9 cellular contexts compared by ENCODE assay signal in the genomic region with DNA sequence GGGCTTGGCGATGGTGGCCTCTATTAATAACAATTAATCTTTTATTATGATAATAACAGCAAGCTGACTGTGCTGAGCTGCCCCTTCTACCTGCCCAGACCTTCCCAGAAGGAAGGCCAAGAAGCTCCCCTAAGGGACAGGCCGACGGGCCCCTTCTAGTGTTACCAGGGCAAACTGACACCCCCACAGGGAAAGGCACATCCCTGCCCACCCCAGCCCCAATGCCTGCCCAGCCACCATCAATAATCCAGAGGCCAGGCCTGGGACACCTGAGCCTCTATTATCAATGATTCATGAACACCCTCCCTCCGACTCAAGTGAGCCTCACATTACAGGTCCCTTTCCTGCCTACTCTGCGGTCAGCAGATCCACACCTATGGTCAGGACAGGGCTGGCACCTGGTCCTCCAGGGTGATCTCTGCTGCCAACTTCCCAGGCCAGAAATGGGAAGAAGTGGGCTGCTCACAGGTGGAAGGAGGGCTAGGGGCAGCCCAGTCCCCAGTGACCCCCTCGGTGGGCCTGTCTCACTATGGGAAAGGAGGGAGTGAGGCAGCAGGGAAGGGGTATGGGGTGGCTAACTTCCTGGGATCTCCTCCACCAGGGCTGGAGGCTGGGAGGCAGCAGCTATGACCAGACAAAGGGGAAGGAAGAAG. TPM values are rescaled to one million over a fixed set of nuclear protein-coding genes. Genes with fewer than 3 reads are reported as not detected.
DNase-seq lines count a peak whose midpoint lies in the region; ATAC-seq and TF ChIP-seq lines count a peak whose summit lies in the region.
"Had no signal": no experiment of that assay in that cellular context is flagged by ENCODE, and none has a peak within 500 bp of the region (broad histone marks: within the 10 kb centered on the region; RNA-seq: fewer than 3 reads in every experiment).

No MANE protein-coding gene starts in this region.

- DNase-seq in GM23338 (ENCODE audit: low spot score) (no peak), activated B cell treated with CpG ODN at 0.5 μM for 24 hours (no peak), heart right ventricle (no peak), SKM-1 (lab: John Stamatoyannopoulos, UW; ENCODE audit: unreplicated experiment) (no peak), GM10266 (ENCODE audit: extremely low spot score) (no peak)

- no peaks in the 10 kb centered on the region for H3K9me3 ChIP-seq in heart right ventricle
- no peaks in the 10 kb centered on the region for H3K9me3 ChIP-seq in skeletal muscle satellite cell (replicated peaks; ENCODE audit: low read length)
- H3K9me3 ChIP-seq: mucosa of descending colon had no signal

- H3K4me3 ChIP-seq in GM23338, result peak overlapping the region; percentile 93; the same call in 1 of the 2 replicates
- peak overlapping the region in 6 of 10 donors; percentile 83 to 98 (median 93) for H3K4me3 ChIP-seq in heart right ventricle
- peak overlapping the region; percentile 99 for H3K4me3 ChIP-seq in skeletal muscle satellite cell (ENCODE audit: low read length)
- H3K4me3 ChIP-seq: mucosa of descending colon had no signal

- ATAC-seq in GM23338, result no peak
- no peak for ATAC-seq in activated B cell treated with CpG ODN at 0.5 μM for 24 hours (ENCODE audit: low read depth)
- ATAC-seq in heart right ventricle, result no peak
- ATAC-seq in GM21447 (IDR thresholded peaks at IDR 0.05; ENCODE audit: unreplicated experiment), result no peak
- ATAC-seq in GM18858 (IDR thresholded peaks at IDR 0.05; ENCODE audit: unreplicated experiment), result no peak

- peaks cover 33% of the 10 kb centered on the region for H3K4me1 ChIP-seq in GM23338 (ENCODE audit: insufficient read depth)
- peaks cover 22 to 80% (median 60%) of the 10 kb centered on the region in 9 donors for H3K4me1 ChIP-seq in heart right ventricle
- H3K4me1 ChIP-seq in skeletal muscle satellite cell (ENCODE audit: control insufficient read depth, insufficient read depth, low read length), result peaks cover 35% of the 10 kb centered on the region

- intact Hi-C loops in activated B cell treated with CpG ODN at 0.5 μM for 24 hours (cut with micrococcal nuclease) (no loop called here), heart right ventricle (cut with DNase I) (loop anchor here in 6 of 10 donors (5.0 to 10.0 kb wide), 5 partner anchors 35 to 218 kb away; partner anchors contain the start of genes WDR82 (in 4 of the 6), GLYCTK (in 1 of the 6), NISCH (in 1 of the 6) and TNNC1 (in 1 of the 6))

- H3K4me2 ChIP-seq in GM23338, result peak overlapping the region; percentile 99
- peak overlapping the region; percentile 87 for H3K4me2 ChIP-seq in skeletal muscle satellite cell (ENCODE audit: low read length)

- no peaks in the 10 kb centered on the region for H3K9me3 Mint-ChIP-seq in GM23338
- H3K9me3 Mint-ChIP-seq in activated B cell treated with CpG ODN at 0.5 μM for 24 hours, result no peaks in the 10 kb centered on the region

- H4K20me1 ChIP-seq in GM23338 (replicated peaks; ENCODE audit: insufficient read depth), result 0 out of 2 replicates have a peak, but pooled peaks cover 5% of the 10 kb centered on the region

- H3K36me3 Mint-ChIP-seq in GM23338 (ENCODE audit: low read depth) (peaks cover 15% of the 10 kb centered on the region), activated B cell treated with CpG ODN at 0.5 μM for 24 hours (ENCODE audit: low read depth) (peaks cover 36% of the 10 kb centered on the region)

- H3K27ac ChIP-seq in GM23338 (ENCODE audit: low read depth), result no peak overlapping the region
- H3K27ac ChIP-seq in heart right ventricle, result peak overlapping the region; percentile 15 to 96 (median 93)

- no peak overlapping the region for H2AFZ ChIP-seq in GM23338

- WGBS in heart right ventricle, 2 donors, result 71 to 87% methylated on average over 6 of the region's 6 CpGs

- H3K9me2 ChIP-seq in GM23338 (ENCODE audit: insufficient read depth), result no peaks in the 10 kb centered on the region

- no peaks in the 10 kb centered on the region for H3K27me3 ChIP-seq in GM23338 (ENCODE audit: insufficient read depth)
- H3K27me3 ChIP-seq in heart right ventricle, result no peaks in the 10 kb centered on the region
- H3K27me3 ChIP-seq in skeletal muscle satellite cell (ENCODE audit: control insufficient read depth, insufficient read depth, low read length), result no peaks in the 10 kb centered on the region

- H3K27me3 Mint-ChIP-seq in GM23338 (ENCODE audit: insufficient read depth, low read depth, poor library complexity), result peaks cover 15% of the 10 kb centered on the region
- H3K27me3 Mint-ChIP-seq in activated B cell treated with CpG ODN at 0.5 μM for 24 hours, result no peaks in the 10 kb centered on the region

- peaks cover 25% of the 10 kb centered on the region for H3K79me2 ChIP-seq in GM23338 (replicated peaks; ENCODE audit: insufficient read depth)

- POLR2A ChIA-PET in activated B cell treated with CpG ODN at 0.5 μM for 24 hours (lab: Charles Lee), result interaction anchor here (0.6 to 12.1 kb wide), 4 partner anchors 12 to 80 kb away, joined by 4 to 147 read pairs (median 59); partner anchors contain the start of genes GLYCTK, TLR9 and WDR82

- H3K4me3 Mint-ChIP-seq in GM23338 (peak overlapping the region; percentile 52; the same call in 2 of the 3 replicates), activated B cell treated with CpG ODN at 0.5 μM for 24 hours (peak overlapping the region; percentile 53)

- H3K36me3 ChIP-seq in GM23338 (ENCODE audit: insufficient read depth) (no peaks in the 10 kb centered on the region), heart right ventricle (peaks cover 0 to 35% (median 9%) of the 10 kb centered on the region in 9 donors), skeletal muscle satellite cell (ENCODE audit: insufficient read depth, low read length) (peaks cover 18% of the 10 kb centered on the region)

- CTCF ChIA-PET in activated B cell treated with CpG ODN at 0.5 μM for 24 hours (lab: Charles Lee), result interaction anchor here (1.0 to 2.0 kb wide), 4 partner anchors 12 to 102 kb away, joined by 3 to 8 read pairs (median 4); partner anchors contain the start of gene TLR9

- peaks cover 51% of the 10 kb centered on the region for H3K4me1 Mint-ChIP-seq in GM23338
- peaks cover 66% of the 10 kb centered on the region for H3K4me1 Mint-ChIP-seq in activated B cell treated with CpG ODN at 0.5 μM for 24 hours

- peak overlapping the region; percentile 94 for H3K9ac ChIP-seq in skeletal muscle satellite cell (ENCODE audit: low read depth, low read length)

- no peak for TF ChIP-seq CTCF in GM23338 (conservative IDR thresholded peaks at IDR 0.05; ENCODE audit: low read depth in 2 of 2)
- no peak for TF ChIP-seq CTCF in activated B cell treated with CpG ODN at 0.5 μM for 24 hours (IDR thresholded peaks at IDR 0.05)
- TF ChIP-seq CTCF in heart right ventricle (IDR thresholded peaks at IDR 0.05), result no peak
- no peak for TF ChIP-seq CTCF in GM10266 (IDR thresholded peaks at IDR 0.05; ENCODE audit: control insufficient read depth, insufficient read depth, low read depth, missing control alignments)

- H3K27ac Mint-ChIP-seq in GM23338, result peak overlapping the region; percentile 88
- no peak overlapping the region for H3K27ac Mint-ChIP-seq in activated B cell treated with CpG ODN at 0.5 μM for 24 hours

- H3F3A ChIP-seq in GM23338 (replicated peaks; ENCODE audit: low read depth), result peaks cover 16% of the 10 kb centered on the region; the same call in 1 of the 2 replicates

TF ChIP-seq in GM23338, 12 proteins besides CTCF, POLR2A, EP300 and RAD21 (continues in another document):
- TF ChIP-seq ZNF114 (CRISPR knock-in tag; IDR thresholded peaks at IDR 0.05) (no peak), JUNB (IDR thresholded peaks at IDR 0.05; ENCODE audit: unreplicated experiment) (no peak), POLR2AphosphoS5 (IDR thresholded peaks at IDR 0.05; ENCODE audit: low read depth) (no peak), CREB1 (CRISPR knock-in tag; IDR thresholded peaks at IDR 0.05; ENCODE audit: low read depth) (no peak), STAT1 (IDR thresholded peaks at IDR 0.05; ENCODE audit: unreplicated experiment) (no peak), ZNF331 (CRISPR knock-in tag; IDR thresholded peaks at IDR 0.05; ENCODE audit: low read depth) (no peak), NANOG (IDR thresholded peaks at IDR 0.05; ENCODE audit: borderline replicate concordance) (no peak)

RNA-seq across cellular contexts. Expression of gene TWF2, which starts 1.8 kb away (rescaled TPM):
- total RNA-seq in GM23338 (2014; rRNA removed; shearing (Covaris generic)), result 120 and 123 TPM in 2 replicates
- polyA plus RNA-seq in GM23338 (2016; fragmentation: Nextera tagmentation; extraction: Ambion mirVana) (38.6 and 38.9 TPM in 2 replicates), heart right ventricle (10 to 100 TPM; 44.7 to 62.8 TPM)
- total RNA-seq in activated B cell treated with CpG ODN at 0.5 μM for 24 hours (74.1 and 76.7 TPM in 2 replicates), heart right ventricle (100 to 1,000 TPM in 5 of 10 donors, 10 to 100 TPM in 5; 71.5 to 148 (median 99.1) TPM)
- total RNA-seq in skeletal muscle satellite cell (2012; rRNA removed), result 178 and 197 TPM in 2 replicates

RNA-seq across cellular contexts. Expression of gene PPM1M, which starts 8.4 kb away (rescaled TPM):
- 1.8 and 4.0 TPM in 2 replicates for total RNA-seq in GM23338 (2014; rRNA removed; shearing (Covaris generic))
- polyA plus RNA-seq in GM23338 (2016; fragmentation: Nextera tagmentation; extraction: Ambion mirVana) (2.2 and 2.8 TPM in 2 replicates), heart right ventricle (10 to 100 TPM in 1 of 2 donors, 1 to 10 TPM in 1; 6.4 to 11.1 TPM)
- total RNA-seq in activated B cell treated with CpG ODN at 0.5 μM for 24 hours (44.4 and 44.6 TPM in 2 replicates), heart right ventricle (10 to 100 TPM in 2 of 10 donors, 1 to 10 TPM in 8; 5.2 to 17.6 (median 7.9) TPM)
- 10.3 and 15.7 TPM in 2 replicates for total RNA-seq in skeletal muscle satellite cell (2012; rRNA removed)

RNA-seq across cellular contexts. Expression of gene TLR9, which starts 11.7 kb away (rescaled TPM):
- not detected in 2 replicates for total RNA-seq in GM23338 (2014; rRNA removed; shearing (Covaris generic))
- polyA plus RNA-seq in GM23338 (2016; fragmentation: Nextera tagmentation; extraction: Ambion mirVana), result not detected in 2 replicates
- total RNA-seq in activated B cell treated with CpG ODN at 0.5 μM for 24 hours, result 10.4 and 11.4 TPM in 2 replicates
- total RNA-seq in heart right ventricle, result under 1 TPM in 8 of 10 donors, not detected in 2; 0.12 to 0.46 (median 0.30) TPM
- polyA plus RNA-seq in heart right ventricle, result under 1 TPM in 1 of 2 donors, not detected in 1; 0.06 TPM
- total RNA-seq in skeletal muscle satellite cell (2012; rRNA removed), result not detected in 2 replicates

RNA-seq across cellular contexts. Expression of gene ALAS1, which starts 39.2 kb away (rescaled TPM):
- total RNA-seq in GM23338 (2014; rRNA removed; shearing (Covaris generic)), result 37.7 and 42.8 TPM in 2 replicates
- polyA plus RNA-seq in GM23338 (2016; fragmentation: Nextera tagmentation; extraction: Ambion mirVana), result 17.8 and 19.2 TPM in 2 replicates
- total RNA-seq in activated B cell treated with CpG ODN at 0.5 μM for 24 hours, result 25.9 and 27.6 TPM in 2 replicates
- total RNA-seq in heart right ventricle, result 100 to 1,000 TPM; 117 to 233 (median 177) TPM
- 10 to 100 TPM; 55.2 to 98.4 TPM for polyA plus RNA-seq in heart right ventricle
- 59.8 and 60.3 TPM in 2 replicates for total RNA-seq in skeletal muscle satellite cell (2012; rRNA removed)

RNA-seq across cellular contexts. Expression of gene WDR82, which starts 41.3 kb away (rescaled TPM):
- total RNA-seq in GM23338 (2014; rRNA removed; shearing (Covaris generic)), result 69.8 and 71.8 TPM in 2 replicates
- 25.2 and 31.2 TPM in 2 replicates for polyA plus RNA-seq in GM23338 (2016; fragmentation: Nextera tagmentation; extraction: Ambion mirVana)
- 84.1 and 86.4 TPM in 2 replicates for total RNA-seq in activated B cell treated with CpG ODN at 0.5 μM for 24 hours
- 10 to 100 TPM; 59.0 to 78.4 (median 71.6) TPM for total RNA-seq in heart right ventricle
- polyA plus RNA-seq in heart right ventricle, result 10 to 100 TPM; 19.3 to 33.5 TPM
- total RNA-seq in skeletal muscle satellite cell (2012; rRNA removed), result 39.5 and 46.7 TPM in 2 replicates
